ENCODE assay signal across 2 cellular contexts in the genomic region with DNA sequence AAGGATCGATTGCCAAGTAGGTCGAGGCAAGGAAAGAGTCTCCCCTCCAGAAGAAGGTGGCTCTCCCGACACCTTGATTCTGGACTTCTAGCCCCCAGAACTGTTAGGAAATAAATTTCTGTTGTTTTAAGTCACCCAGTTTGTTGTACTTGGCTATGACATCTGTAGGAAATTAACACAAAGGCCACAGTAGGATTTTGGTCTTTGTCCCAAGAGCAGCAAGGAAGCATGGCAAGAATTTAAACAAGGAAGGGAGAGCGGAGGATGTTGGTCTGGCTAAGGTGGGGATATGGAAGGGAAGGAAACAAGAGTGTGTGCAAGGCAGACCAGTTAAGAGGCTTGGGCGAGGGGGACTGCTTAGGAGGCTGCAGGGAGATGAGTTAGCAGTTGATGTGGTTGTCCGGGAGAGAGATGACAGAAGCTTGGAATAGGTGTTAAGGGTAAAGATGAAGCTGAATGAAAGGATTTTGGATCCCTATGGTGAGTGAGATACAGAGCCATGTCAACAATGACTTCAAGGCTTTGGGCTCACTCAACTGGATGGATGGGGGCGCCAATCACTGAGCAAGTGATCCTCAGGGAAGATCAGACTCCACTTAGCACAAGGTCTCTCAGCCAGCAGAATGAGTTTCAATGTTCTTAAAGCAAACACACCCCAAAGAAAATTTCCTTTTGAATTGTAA.
TF ChIP-seq lines count a peak whose summit lies in the region.

No MANE protein-coding gene starts in this region.

TF ChIP-seq in HEK293, 187 proteins besides CTCF, POLR2A, EP300 and RAD21 (continued from another document):
- TF ChIP-seq, protein P1, sequence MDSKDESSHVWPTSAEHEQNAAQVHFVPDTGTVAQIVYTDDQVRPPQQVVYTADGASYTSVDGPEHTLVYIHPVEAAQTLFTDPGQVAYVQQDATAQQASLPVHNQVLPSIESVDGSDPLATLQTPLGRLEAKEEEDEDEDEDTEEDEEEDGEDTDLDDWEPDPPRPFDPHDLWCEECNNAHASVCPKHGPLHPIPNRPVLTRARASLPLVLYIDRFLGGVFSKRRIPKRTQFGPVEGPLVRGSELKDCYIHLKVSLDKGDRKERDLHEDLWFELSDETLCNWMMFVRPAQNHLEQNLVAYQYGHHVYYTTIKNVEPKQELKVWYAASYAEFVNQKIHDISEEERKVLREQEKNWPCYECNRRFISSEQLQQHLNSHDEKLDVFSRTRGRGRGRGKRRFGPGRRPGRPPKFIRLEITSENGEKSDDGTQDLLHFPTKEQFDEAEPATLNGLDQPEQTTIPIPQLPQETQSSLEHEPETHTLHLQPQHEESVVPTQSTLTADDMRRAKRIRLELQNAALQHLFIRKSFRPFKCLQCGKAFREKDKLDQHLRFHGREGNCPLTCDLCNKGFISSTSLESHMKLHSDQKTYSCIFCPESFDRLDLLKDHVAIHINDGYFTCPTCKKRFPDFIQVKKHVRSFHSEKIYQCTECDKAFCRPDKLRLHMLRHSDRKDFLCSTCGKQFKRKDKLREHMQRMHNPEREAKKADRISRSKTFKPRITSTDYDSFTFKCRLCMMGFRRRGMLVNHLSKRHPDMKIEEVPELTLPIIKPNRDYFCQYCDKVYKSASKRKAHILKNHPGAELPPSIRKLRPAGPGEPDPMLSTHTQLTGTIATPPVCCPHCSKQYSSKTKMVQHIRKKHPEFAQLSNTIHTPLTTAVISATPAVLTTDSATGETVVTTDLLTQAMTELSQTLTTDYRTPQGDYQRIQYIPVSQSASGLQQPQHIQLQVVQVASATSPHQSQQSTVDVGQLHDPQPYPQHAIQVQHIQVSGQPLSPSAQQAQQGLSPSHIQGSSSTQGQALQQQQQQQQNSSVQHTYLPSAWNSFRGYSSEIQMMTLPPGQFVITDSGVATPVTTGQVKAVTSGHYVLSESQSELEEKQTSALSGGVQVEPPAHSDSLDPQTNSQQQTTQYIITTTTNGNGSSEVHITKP (tag by site-specific recombination; IDR thresholded peaks at IDR 0.05), result 0 out of 2 replicates have a peak, but pooled peaks have one; percentile 20
- TF ChIP-seq, protein P2, sequence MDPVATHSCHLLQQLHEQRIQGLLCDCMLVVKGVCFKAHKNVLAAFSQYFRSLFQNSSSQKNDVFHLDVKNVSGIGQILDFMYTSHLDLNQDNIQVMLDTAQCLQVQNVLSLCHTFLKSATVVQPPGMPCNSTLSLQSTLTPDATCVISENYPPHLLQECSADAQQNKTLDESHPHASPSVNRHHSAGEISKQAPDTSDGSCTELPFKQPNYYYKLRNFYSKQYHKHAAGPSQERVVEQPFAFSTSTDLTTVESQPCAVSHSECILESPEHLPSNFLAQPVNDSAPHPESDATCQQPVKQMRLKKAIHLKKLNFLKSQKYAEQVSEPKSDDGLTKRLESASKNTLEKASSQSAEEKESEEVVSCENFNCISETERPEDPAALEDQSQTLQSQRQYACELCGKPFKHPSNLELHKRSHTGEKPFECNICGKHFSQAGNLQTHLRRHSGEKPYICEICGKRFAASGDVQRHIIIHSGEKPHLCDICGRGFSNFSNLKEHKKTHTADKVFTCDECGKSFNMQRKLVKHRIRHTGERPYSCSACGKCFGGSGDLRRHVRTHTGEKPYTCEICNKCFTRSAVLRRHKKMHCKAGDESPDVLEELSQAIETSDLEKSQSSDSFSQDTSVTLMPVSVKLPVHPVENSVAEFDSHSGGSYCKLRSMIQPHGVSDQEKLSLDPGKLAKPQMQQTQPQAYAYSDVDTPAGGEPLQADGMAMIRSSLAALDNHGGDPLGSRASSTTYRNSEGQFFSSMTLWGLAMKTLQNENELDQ (tag by site-specific recombination; IDR thresholded peaks at IDR 0.05; ENCODE audit: low read depth), result no peak
TF ChIP-seq in HEK293: peak in this region for 2.

TF ChIP-seq in K562, 482 proteins besides CTCF, POLR2A, EP300 and RAD21 (continued from another document):
- TF ChIP-seq, protein P3, sequence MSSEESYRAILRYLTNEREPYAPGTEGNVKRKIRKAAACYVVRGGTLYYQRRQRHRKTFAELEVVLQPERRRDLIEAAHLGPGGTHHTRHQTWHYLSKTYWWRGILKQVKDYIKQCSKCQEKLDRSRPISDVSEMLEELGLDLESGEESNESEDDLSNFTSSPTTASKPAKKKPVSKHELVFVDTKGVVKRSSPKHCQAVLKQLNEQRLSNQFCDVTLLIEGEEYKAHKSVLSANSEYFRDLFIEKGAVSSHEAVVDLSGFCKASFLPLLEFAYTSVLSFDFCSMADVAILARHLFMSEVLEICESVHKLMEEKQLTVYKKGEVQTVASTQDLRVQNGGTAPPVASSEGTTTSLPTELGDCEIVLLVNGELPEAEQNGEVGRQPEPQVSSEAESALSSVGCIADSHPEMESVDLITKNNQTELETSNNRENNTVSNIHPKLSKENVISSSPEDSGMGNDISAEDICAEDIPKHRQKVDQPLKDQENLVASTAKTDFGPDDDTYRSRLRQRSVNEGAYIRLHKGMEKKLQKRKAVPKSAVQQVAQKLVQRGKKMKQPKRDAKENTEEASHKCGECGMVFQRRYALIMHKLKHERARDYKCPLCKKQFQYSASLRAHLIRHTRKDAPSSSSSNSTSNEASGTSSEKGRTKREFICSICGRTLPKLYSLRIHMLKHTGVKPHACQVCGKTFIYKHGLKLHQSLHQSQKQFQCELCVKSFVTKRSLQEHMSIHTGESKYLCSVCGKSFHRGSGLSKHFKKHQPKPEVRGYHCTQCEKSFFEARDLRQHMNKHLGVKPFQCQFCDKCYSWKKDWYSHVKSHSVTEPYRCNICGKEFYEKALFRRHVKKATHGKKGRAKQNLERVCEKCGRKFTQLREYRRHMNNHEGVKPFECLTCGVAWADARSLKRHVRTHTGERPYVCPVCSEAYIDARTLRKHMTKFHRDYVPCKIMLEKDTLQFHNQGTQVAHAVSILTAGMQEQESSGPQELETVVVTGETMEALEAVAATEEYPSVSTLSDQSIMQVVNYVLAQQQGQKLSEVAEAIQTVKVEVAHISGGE (CRISPR knock-in tag; IDR thresholded peaks at IDR 0.05), result peak in 1 of 3 experiments; percentile 95; a peak in 2 of 6 replicates
- TF ChIP-seq, protein P4, sequence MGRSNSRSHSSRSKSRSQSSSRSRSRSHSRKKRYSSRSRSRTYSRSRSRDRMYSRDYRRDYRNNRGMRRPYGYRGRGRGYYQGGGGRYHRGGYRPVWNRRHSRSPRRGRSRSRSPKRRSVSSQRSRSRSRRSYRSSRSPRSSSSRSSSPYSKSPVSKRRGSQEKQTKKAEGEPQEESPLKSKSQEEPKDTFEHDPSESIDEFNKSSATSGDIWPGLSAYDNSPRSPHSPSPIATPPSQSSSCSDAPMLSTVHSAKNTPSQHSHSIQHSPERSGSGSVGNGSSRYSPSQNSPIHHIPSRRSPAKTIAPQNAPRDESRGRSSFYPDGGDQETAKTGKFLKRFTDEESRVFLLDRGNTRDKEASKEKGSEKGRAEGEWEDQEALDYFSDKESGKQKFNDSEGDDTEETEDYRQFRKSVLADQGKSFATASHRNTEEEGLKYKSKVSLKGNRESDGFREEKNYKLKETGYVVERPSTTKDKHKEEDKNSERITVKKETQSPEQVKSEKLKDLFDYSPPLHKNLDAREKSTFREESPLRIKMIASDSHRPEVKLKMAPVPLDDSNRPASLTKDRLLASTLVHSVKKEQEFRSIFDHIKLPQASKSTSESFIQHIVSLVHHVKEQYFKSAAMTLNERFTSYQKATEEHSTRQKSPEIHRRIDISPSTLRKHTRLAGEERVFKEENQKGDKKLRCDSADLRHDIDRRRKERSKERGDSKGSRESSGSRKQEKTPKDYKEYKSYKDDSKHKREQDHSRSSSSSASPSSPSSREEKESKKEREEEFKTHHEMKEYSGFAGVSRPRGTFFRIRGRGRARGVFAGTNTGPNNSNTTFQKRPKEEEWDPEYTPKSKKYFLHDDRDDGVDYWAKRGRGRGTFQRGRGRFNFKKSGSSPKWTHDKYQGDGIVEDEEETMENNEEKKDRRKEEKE (IDR thresholded peaks at IDR 0.05; ENCODE audit: borderline replicate concordance in 1 of 2, control insufficient read depth in 1 of 2, low read depth in 2 of 2, low read length in 1 of 2), result peak in 1 of 2 experiments; percentile 87; a peak in 2 of 4 replicates
- TF ChIP-seq, protein P5, sequence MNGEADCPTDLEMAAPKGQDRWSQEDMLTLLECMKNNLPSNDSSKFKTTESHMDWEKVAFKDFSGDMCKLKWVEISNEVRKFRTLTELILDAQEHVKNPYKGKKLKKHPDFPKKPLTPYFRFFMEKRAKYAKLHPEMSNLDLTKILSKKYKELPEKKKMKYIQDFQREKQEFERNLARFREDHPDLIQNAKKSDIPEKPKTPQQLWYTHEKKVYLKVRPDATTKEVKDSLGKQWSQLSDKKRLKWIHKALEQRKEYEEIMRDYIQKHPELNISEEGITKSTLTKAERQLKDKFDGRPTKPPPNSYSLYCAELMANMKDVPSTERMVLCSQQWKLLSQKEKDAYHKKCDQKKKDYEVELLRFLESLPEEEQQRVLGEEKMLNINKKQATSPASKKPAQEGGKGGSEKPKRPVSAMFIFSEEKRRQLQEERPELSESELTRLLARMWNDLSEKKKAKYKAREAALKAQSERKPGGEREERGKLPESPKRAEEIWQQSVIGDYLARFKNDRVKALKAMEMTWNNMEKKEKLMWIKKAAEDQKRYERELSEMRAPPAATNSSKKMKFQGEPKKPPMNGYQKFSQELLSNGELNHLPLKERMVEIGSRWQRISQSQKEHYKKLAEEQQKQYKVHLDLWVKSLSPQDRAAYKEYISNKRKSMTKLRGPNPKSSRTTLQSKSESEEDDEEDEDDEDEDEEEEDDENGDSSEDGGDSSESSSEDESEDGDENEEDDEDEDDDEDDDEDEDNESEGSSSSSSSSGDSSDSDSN (IDR thresholded peaks at IDR 0.05; ENCODE audit: borderline replicate concordance in 1 of 2, low read depth in 2 of 2, low read length in 2 of 2), result no peak
- TF ChIP-seq FOXK2 (conservative IDR thresholded peaks at IDR 0.05 in 1 of 2, IDR thresholded peaks at IDR 0.05 in 1 of 2; ENCODE audit: low read depth in 2 of 2) (0 out of 4 replicates have a peak, but pooled peaks of 1 of the 2 experiments have one; percentile 32), KLF10 (CRISPR knock-in tag; IDR thresholded peaks at IDR 0.05) (no peak)
- TF ChIP-seq, protein P6, sequence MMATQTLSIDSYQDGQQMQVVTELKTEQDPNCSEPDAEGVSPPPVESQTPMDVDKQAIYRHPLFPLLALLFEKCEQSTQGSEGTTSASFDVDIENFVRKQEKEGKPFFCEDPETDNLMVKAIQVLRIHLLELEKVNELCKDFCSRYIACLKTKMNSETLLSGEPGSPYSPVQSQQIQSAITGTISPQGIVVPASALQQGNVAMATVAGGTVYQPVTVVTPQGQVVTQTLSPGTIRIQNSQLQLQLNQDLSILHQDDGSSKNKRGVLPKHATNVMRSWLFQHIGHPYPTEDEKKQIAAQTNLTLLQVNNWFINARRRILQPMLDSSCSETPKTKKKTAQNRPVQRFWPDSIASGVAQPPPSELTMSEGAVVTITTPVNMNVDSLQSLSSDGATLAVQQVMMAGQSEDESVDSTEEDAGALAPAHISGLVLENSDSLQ (IDR thresholded peaks at IDR 0.05), result peak; percentile 80
